8 cellular contexts compared by ENCODE assay signal in the genomic region with DNA sequence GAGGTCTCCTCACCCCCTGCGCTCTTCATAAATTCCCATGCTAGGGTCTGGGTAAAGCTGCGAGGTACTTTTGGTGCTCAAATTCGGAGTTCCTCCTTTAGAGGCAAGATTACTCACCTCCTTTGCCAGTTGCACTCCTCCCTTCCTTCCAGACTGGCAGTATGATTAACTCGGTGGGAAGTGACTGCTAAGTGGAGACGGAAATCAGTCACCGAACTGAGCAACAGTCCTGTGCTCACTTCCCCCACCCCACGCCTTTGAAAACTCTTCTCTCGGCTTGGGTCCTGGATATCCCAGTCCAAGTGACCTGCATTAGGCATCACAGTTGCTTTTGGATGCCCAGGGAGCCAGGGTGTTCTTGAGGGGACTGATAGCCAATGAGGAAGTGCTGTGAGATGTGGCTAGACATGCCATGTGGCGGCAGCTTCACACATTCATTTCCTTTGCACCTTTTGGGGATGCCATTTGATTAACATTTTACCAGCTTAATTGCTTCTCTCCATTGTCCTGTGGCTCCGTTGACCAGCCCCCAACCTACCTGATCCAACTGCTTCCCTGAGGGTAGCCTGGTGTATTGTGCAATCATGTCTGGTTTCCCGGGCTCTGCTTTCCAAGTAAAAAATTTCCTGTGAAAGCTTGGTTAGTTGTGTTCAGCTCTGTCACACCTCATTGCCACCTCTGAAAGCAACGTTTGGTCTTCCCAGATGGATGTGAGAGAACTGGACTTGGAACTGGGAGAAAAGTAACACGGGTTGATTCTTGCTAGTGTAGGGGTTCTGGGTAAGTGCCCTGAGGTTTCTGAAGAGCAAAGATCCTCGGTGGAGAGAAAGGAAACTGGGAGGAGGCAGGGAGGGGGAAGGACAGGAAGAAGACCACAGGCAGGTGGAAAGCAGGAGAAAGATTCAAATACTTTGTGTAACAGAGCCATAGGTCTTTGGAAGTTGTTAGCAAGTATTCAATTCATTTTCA. TPM values are rescaled to one million over a fixed set of nuclear protein-coding genes. Genes with fewer than 3 reads are reported as not detected.
A peak's percentile ranks its signal among the peaks of the same experiment; 100 is the strongest.
DNase-seq lines count a peak whose midpoint lies in the region; ATAC-seq and TF ChIP-seq lines count a peak whose summit lies in the region.

No MANE protein-coding gene starts in this region.

- peaks cover 29% of the 10 kb centered on the region for H3K36me3 Mint-ChIP-seq in CD4-positive, CD25-positive, alpha-beta regulatory T cell
- H3K36me3 Mint-ChIP-seq in type B pancreatic cell = peaks cover 11% of the 10 kb centered on the region

- no peaks in the 10 kb centered on the region for H3K27me3 ChIP-seq in CD4-positive, CD25-positive, alpha-beta regulatory T cell (ENCODE audit: control insufficient read depth, insufficient read depth, low read length)
- no peaks in the 10 kb centered on the region for H3K27me3 ChIP-seq in neutrophil

- H3K27ac ChIP-seq in CD4-positive, CD25-positive, alpha-beta regulatory T cell (ENCODE audit: insufficient read depth, low read length, poor library complexity, severe bottlenecking) = peak overlapping the region; percentile 80
- H3K27ac ChIP-seq in neutrophil = peak overlapping the region; percentile 78

- H3K27ac Mint-ChIP-seq in CD4-positive, CD25-positive, alpha-beta regulatory T cell = peak overlapping the region; percentile 92 to 98 (median 96)
- H3K27ac Mint-ChIP-seq in type B pancreatic cell = peak overlapping the region; percentile 97

- H3K4me3 ChIP-seq in CD4-positive, CD25-positive, alpha-beta regulatory T cell (ENCODE audit: low read depth, low read length) = peak overlapping the region; percentile 95
- peak overlapping the region; percentile 73 to 79 for H3K4me3 ChIP-seq in neutrophil (ENCODE audit: low read depth in 1 of 2, low read length in 1 of 2)

- ATAC-seq in CD4-positive, CD25-positive, alpha-beta regulatory T cell (ENCODE audit: low read depth in 2 of 2) = peak; percentile 38 to 40
- ATAC-seq in GM19452 (IDR thresholded peaks at IDR 0.05; ENCODE audit: unreplicated experiment) = peak; percentile 36
- ATAC-seq in HG03558 (IDR thresholded peaks at IDR 0.05; ENCODE audit: extremely low read depth, unreplicated experiment) = peak; percentile 19

- TF ChIP-seq CTCF in neutrophil (IDR thresholded peaks at IDR 0.05) = no peak
- TF ChIP-seq CTCF in type B pancreatic cell (conservative IDR thresholded peaks at IDR 0.05) = no peak

- no peaks in the 10 kb centered on the region for H3K9me3 Mint-ChIP-seq in CD4-positive, CD25-positive, alpha-beta regulatory T cell
- no peaks in the 10 kb centered on the region for H3K9me3 Mint-ChIP-seq in type B pancreatic cell

- H3K4me1 Mint-ChIP-seq in CD4-positive, CD25-positive, alpha-beta regulatory T cell = peaks cover 4 to 53% (median 46%) of the 10 kb centered on the region in 4 donors
- peaks cover 13% of the 10 kb centered on the region for H3K4me1 Mint-ChIP-seq in type B pancreatic cell (ENCODE audit: unreplicated experiment)

- peaks cover 31% of the 10 kb centered on the region for H3K36me3 ChIP-seq in CD4-positive, CD25-positive, alpha-beta regulatory T cell (ENCODE audit: control insufficient read depth, insufficient read depth, low read length)
- H3K36me3 ChIP-seq in neutrophil = peaks cover 13% of the 10 kb centered on the region

- no peaks in the 10 kb centered on the region for H3K9me3 ChIP-seq in CD4-positive, CD25-positive, alpha-beta regulatory T cell (ENCODE audit: control insufficient read depth in 2 of 2, low read length in 2 of 2)
- H3K9me3 ChIP-seq in neutrophil = no peaks in the 10 kb centered on the region

- peaks cover 4% of the 10 kb centered on the region for H3K27me3 Mint-ChIP-seq in CD4-positive, CD25-positive, alpha-beta regulatory T cell
- peaks cover 5% of the 10 kb centered on the region for H3K27me3 Mint-ChIP-seq in type B pancreatic cell

- peak in 2 of 3 donors; percentile 22 to 66 for DNase-seq in CD4-positive, CD25-positive, alpha-beta regulatory T cell
- peak; percentile 97 for DNase-seq in RKO (ENCODE audit: low spot score)
- DNase-seq in activated effector memory CD4-positive, alpha-beta T cell treated with Interleukin-2 at 50 U/mL for 16 hours = peak; percentile 37
- DNase-seq in foreskin melanocyte = peak; percentile 32
- DNase-seq in type B pancreatic cell (ENCODE audit: extremely low spot score, unreplicated experiment) = no peak

- H3K4me1 ChIP-seq in CD4-positive, CD25-positive, alpha-beta regulatory T cell (ENCODE audit: control insufficient read depth, insufficient read depth, low read length, poor library complexity, severe bottlenecking) = peaks cover 36% of the 10 kb centered on the region
- H3K4me1 ChIP-seq in neutrophil (ENCODE audit: control insufficient read depth in 1 of 2, insufficient read depth in 1 of 2, low read depth in 1 of 2, low read length in 1 of 2) = peaks cover 19 to 31% of the 10 kb centered on the region in 2 experiments

- H3K4me3 Mint-ChIP-seq in CD4-positive, CD25-positive, alpha-beta regulatory T cell = peak overlapping the region; percentile 97 to 100 (median 98)
- H3K4me3 Mint-ChIP-seq in type B pancreatic cell = peak overlapping the region; percentile 99

RNA-seq across cellular contexts. Expression of a gene that starts 1.0 kb away (rescaled TPM):
- total RNA-seq in CD4-positive, CD25-positive, alpha-beta regulatory T cell = 33.4 TPM
- 10 to 100 TPM; 28.8 to 42.5 (median 40.3) TPM for polyA plus RNA-seq in CD4-positive, CD25-positive, alpha-beta regulatory T cell
- total RNA-seq in type B pancreatic cell (ENCODE audit: low replicate concordance) = 36.9 and 66.3 TPM in 2 replicates

RNA-seq across cellular contexts. Expression of a gene that starts 8.9 kb away (rescaled TPM):
- total RNA-seq in CD4-positive, CD25-positive, alpha-beta regulatory T cell = 65.6 TPM
- 10 to 100 TPM; 24.7 to 38.3 (median 30.4) TPM for polyA plus RNA-seq in CD4-positive, CD25-positive, alpha-beta regulatory T cell
- total RNA-seq in type B pancreatic cell (ENCODE audit: low replicate concordance) = 38.4 and 44.8 TPM in 2 replicates

RNA-seq across cellular contexts. Expression of a gene that starts 15.1 kb away (rescaled TPM):
- total RNA-seq in CD4-positive, CD25-positive, alpha-beta regulatory T cell = 72.6 TPM
- polyA plus RNA-seq in CD4-positive, CD25-positive, alpha-beta regulatory T cell = 100 to 1,000 TPM in 2 of 4 donors, 10 to 100 TPM in 2; 81.8 to 121 (median 101) TPM
- 228 and 319 TPM in 2 replicates for total RNA-seq in type B pancreatic cell (ENCODE audit: low replicate concordance)

RNA-seq across cellular contexts. Expression of a gene that starts 15.6 kb away (rescaled TPM):
- 40.8 TPM for total RNA-seq in CD4-positive, CD25-positive, alpha-beta regulatory T cell
- 10 to 100 TPM; 27.3 to 34.2 (median 32.9) TPM for polyA plus RNA-seq in CD4-positive, CD25-positive, alpha-beta regulatory T cell
- total RNA-seq in type B pancreatic cell (ENCODE audit: low replicate concordance) = 37.4 and 57.1 TPM in 2 replicates

RNA-seq across cellular contexts. Expression of a gene that starts 34.2 kb away (rescaled TPM):
- total RNA-seq in CD4-positive, CD25-positive, alpha-beta regulatory T cell = 0.72 TPM
- polyA plus RNA-seq in CD4-positive, CD25-positive, alpha-beta regulatory T cell = not detected
- total RNA-seq in type B pancreatic cell (ENCODE audit: low replicate concordance) = not detected in 2 replicates
